ENCODE assay signal across 1 cellular context in genomic region chr19:11380653-11381534, GRCh38.
TF ChIP-seq lines count a peak whose summit lies in the region.

No MANE protein-coding gene starts in this region.

TF ChIP-seq in GM12878, 131 proteins besides CTCF, POLR2A, EP300 and RAD21 (continued from another document):
- TF ChIP-seq RELB (IDR thresholded peaks at IDR 0.05; ENCODE audit: low read depth) = no peak
- TF ChIP-seq ETV6 (conservative IDR thresholded peaks at IDR 0.05 in 1 of 2, IDR thresholded peaks at IDR 0.05 in 1 of 2; ENCODE audit: borderline replicate concordance in 1 of 2, low read depth in 1 of 2) = no peak
- TF ChIP-seq RUNX3 (IDR thresholded peaks at IDR 0.05; ENCODE audit: low read length) = no peak; the same call in 1 of the 2 replicates
- peak; percentile 49; the same call in 1 of the 2 replicates for TF ChIP-seq ZNF687 (IDR thresholded peaks at IDR 0.05)
- 0 out of 2 replicates have a peak, but pooled peaks have one; percentile 49 for TF ChIP-seq CHD1 (IDR thresholded peaks at IDR 0.05; ENCODE audit: low read depth, low read length)
- TF ChIP-seq ZBED1 (IDR thresholded peaks at IDR 0.05; ENCODE audit: borderline replicate concordance) = no peak
- no peak for TF ChIP-seq HDAC2 (IDR thresholded peaks at IDR 0.05)
- no peak for TF ChIP-seq ZBTB33 (IDR thresholded peaks at IDR 0.05)
- TF ChIP-seq TAF1 (IDR thresholded peaks at IDR 0.05; ENCODE audit: borderline replicate concordance, low read depth, low read length) = peak; percentile 56; the same call in 1 of the 2 replicates
- TF ChIP-seq ZNF622 (IDR thresholded peaks at IDR 0.05) = no peak
- TF ChIP-seq NFXL1 (IDR thresholded peaks at IDR 0.05; ENCODE audit: borderline replicate concordance) = no peak; the same call in 1 of the 2 replicates
- peak; percentile 9; the same call in 1 of the 2 replicates for TF ChIP-seq NR2F1 (conservative IDR thresholded peaks at IDR 0.05)
- no peak for TF ChIP-seq IRF4 (IDR thresholded peaks at IDR 0.05; ENCODE audit: low read depth, low read length)
- TF ChIP-seq ESRRA (IDR thresholded peaks at IDR 0.05; ENCODE audit: low read length) = no peak
- TF ChIP-seq FOS (IDR thresholded peaks at IDR 0.05; ENCODE audit: borderline replicate concordance, extremely low read depth, insufficient read length) = peak; percentile 56
- no peak for TF ChIP-seq STAT1 (conservative IDR thresholded peaks at IDR 0.05)
TF ChIP-seq in GM12878: peak in this region for 41.
